ENCODE assay signal across 12 cellular contexts in the genomic region with DNA sequence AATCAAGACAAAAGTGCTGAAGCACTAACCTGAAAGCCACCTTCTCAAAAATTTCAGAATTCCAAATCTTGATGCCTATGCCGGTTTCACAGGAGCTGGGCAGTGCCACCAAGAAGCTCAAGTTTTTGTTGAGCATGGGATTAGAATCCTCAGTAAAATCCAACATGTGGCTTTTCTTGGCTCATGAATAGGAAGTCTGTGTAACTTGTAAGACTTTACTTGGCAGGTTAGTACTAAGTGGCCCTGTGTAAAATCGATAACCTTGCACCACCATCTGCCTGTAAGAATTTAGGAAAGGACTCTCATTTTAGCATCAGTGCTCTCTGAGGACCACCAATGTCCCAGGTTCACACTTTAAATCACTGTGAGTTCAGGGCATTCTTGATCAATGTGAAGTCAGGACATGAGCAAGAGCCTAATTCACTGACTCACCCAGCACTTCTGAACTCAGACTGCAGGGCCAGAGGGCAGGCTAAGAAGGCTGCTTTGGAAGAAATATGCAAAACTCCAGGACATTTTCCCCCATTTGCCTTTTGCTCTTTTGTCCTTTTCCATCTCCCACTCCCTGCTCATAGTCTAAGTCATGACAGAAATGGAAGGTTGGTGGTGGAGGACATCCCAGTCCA.
A peak's percentile ranks its signal among the peaks of the same experiment; 100 is the strongest.
DNase-seq lines count a peak whose midpoint lies in the region; TF ChIP-seq lines count a peak whose summit lies in the region.
"Had no signal": no experiment of that assay in that cellular context is flagged by ENCODE, and none has a peak within 500 bp of the region (broad histone marks: within the 10 kb centered on the region; RNA-seq: fewer than 3 reads in every experiment).

No MANE protein-coding gene starts in this region.

- H3K9me3 Mint-ChIP-seq in HFFc6, result no peaks in the 10 kb centered on the region

- H3K27me3 Mint-ChIP-seq in HFFc6 (ENCODE audit: insufficient read depth), result no peaks in the 10 kb centered on the region

- DNase-seq in HFFc6 (peak; percentile 70), SW 1271 (lab: John Stamatoyannopoulos, UW) (peak; percentile 22 to 40), fibroblast of the conjunctiva (ENCODE audit: low read depth) (peak; percentile 22), stromal cell of bone marrow (ENCODE audit: low read depth) (peak; percentile 59)
- DNase-seq in stimulated activated CD4-positive, alpha-beta T cell treated with anti-CD3 and anti-CD28 coated beads, Interleukin-2, amount 100 ng/mL, for 24 hours, result no peak
- no peak for DNase-seq in activated T-cell treated with anti-CD3 and anti-CD28 coated beads, Interleukin-2, amount 50 U/mL, for 48 hours
- DNase-seq in activated CD4-positive, alpha-beta T cell treated with anti-CD3 and anti-CD28 coated beads for 48 hours, result no peak
- DNase-seq: DMS153; gastrocnemius medialis; left ventricle myocardium inferior; stimulated activated CD4-positive, alpha-beta T cell treated with anti-CD3 and anti-CD28 coated beads, Interleukin-1b, Interleukin-23, amount 100 ng/mL, for 48 hours; stimulated activated naive CD4-positive, alpha-beta T cell had no signal

- TF ChIP-seq CTCF in HFFc6 (IDR thresholded peaks at IDR 0.05), result 0 out of 2 replicates have a peak, but pooled peaks have one; percentile 22

- peak overlapping the region; percentile 88 for H3K27ac Mint-ChIP-seq in HFFc6

- H3K4me1 Mint-ChIP-seq in HFFc6 (ENCODE audit: low read depth), result peaks cover 38% of the 10 kb centered on the region

- peak overlapping the region; percentile 54 for H3K4me3 Mint-ChIP-seq in HFFc6

- peaks cover 10% of the 10 kb centered on the region; the same call in 1 of the 2 replicates for H3K36me3 Mint-ChIP-seq in HFFc6 (ENCODE audit: low read depth)

Comparison
In these comparisons a context has a peak if more than half of its experiments do, and no peak if none do; other contexts are left out.
1. DNase-seq: peak in HFFc6 (single experiment), SW 1271 (2 of 2), fibroblast of the conjunctiva (single experiment) and stromal cell of bone marrow (single experiment); none in stimulated activated CD4-positive, alpha-beta T cell treated with anti-CD3 and anti-CD28 coated beads, Interleukin-2, amount 100 ng/mL, for 24 hours (0 of 2), activated T-cell treated with anti-CD3 and anti-CD28 coated beads, Interleukin-2, amount 50 U/mL, for 48 hours (0 of 2) and activated CD4-positive, alpha-beta T cell treated with anti-CD3 and anti-CD28 coated beads for 48 hours (single experiment).